In genomic region chr6:91298543-91299145, GRCh38 we compare ENCODE assay signal across 15 cellular contexts.
DNase-seq lines count a peak whose midpoint lies in the region; TF ChIP-seq lines count a peak whose summit lies in the region.
"Had no signal": no experiment of that assay in that cellular context is flagged by ENCODE, and none has a peak within 500 bp of the region (broad histone marks: within the 10 kb centered on the region; RNA-seq: fewer than 3 reads in every experiment).

No MANE protein-coding gene starts in this region.

- H3K4me3 Mint-ChIP-seq in type B pancreatic cell (no peak overlapping the region), endothelial cell (ENCODE audit: unreplicated experiment) (no peak overlapping the region)
- H3K4me3 Mint-ChIP-seq: CD4-positive, alpha-beta memory T cell had no signal

- H3K4me1 Mint-ChIP-seq in type B pancreatic cell (ENCODE audit: unreplicated experiment) (peaks cover 11% of the 10 kb centered on the region), endothelial cell (ENCODE audit: unreplicated experiment) (no peaks in the 10 kb centered on the region)
- H3K4me1 Mint-ChIP-seq: CD4-positive, alpha-beta memory T cell had no signal

- intact Hi-C loops in testis (cut with DNase I; ENCODE audit: low total_unique reads) = loop anchor here (5.0 kb wide), 1 partner anchor 151 kb away; no protein-coding TSS in a partner anchor

- H3K36me3 Mint-ChIP-seq in type B pancreatic cell (no peaks in the 10 kb centered on the region), endothelial cell (ENCODE audit: low read depth, unreplicated experiment) (no peaks in the 10 kb centered on the region)
- H3K36me3 Mint-ChIP-seq: CD4-positive, alpha-beta memory T cell had no signal

- peak overlapping the region; percentile 44 for H3K9ac ChIP-seq in HUES6 (ENCODE audit: low read length)

- WGBS in iPS DF 6.9 (ENCODE audit: insufficient coverage, insufficient read length) = no CpG with 5 or more reads among the region's 4 CpGs
- WGBS in testis, 2 donors = 60 to 72% methylated on average over 4 of the region's 4 CpGs

- H3K36me3 ChIP-seq in HUES6 (ENCODE audit: control insufficient read depth, insufficient read depth, low read length) = no peaks in the 10 kb centered on the region
- peaks cover 3% of the 10 kb centered on the region; the same call in 1 of the 2 replicates for H3K36me3 ChIP-seq in iPS DF 6.9 (ENCODE audit: control insufficient read depth, insufficient read depth, low read length)
- no peaks in the 10 kb centered on the region for H3K36me3 ChIP-seq in testis (ENCODE audit: low read depth, missing control alignments)

- H3K9me3 Mint-ChIP-seq in type B pancreatic cell (no peaks in the 10 kb centered on the region), endothelial cell (ENCODE audit: unreplicated experiment) (no peaks in the 10 kb centered on the region)

- H3K4me3 ChIP-seq in HUES6 (ENCODE audit: low read depth, low read length) (peak overlapping the region; percentile 40; the same call in 1 of the 2 replicates), iPS DF 6.9 (ENCODE audit: low read length) (no peak overlapping the region), testis (no peak overlapping the region)
- H3K4me3 ChIP-seq: K562 had no signal

- no peak for TF ChIP-seq POLR2A in testis (IDR thresholded peaks at IDR 0.05)

- peak overlapping the region; percentile 35; the same call in 1 of the 2 replicates for H3K27ac ChIP-seq in HUES6 (ENCODE audit: low read depth, low read length)
- no peak overlapping the region for H3K27ac ChIP-seq in iPS DF 6.9 (ENCODE audit: low read length)
- peak overlapping the region; percentile 63 to 76 for H3K27ac ChIP-seq in testis
- H3K27ac ChIP-seq: HL-60, RWPE1 had no signal

- peak; percentile 32 for DNase-seq in astrocyte of the hippocampus (ENCODE audit: low read depth, low spot score)
- peak; percentile 61 for DNase-seq in iPS DF 6.9 (ENCODE audit: low read depth, low spot score)
- DNase-seq in testis = no peak
- no peak for DNase-seq in type B pancreatic cell (ENCODE audit: extremely low spot score, unreplicated experiment)
- no peak for DNase-seq in endothelial cell (ENCODE audit: low spot score)
- no peak for DNase-seq in retina
- DNase-seq: CD4-positive, alpha-beta memory T cell; NCI-H1436; NCI-H2029 treated with DMSO at 0.1 percent for 48 hours; NCI-H2171 treated with DMSO at 0.1 percent for 48 hours; NCI-H446 treated with DMSO at 0.1 percent for 48 hours had no signal

- no peak for TF ChIP-seq CTCF in testis (IDR thresholded peaks at IDR 0.05)
- no peak for TF ChIP-seq CTCF in type B pancreatic cell (conservative IDR thresholded peaks at IDR 0.05)
- no peak for TF ChIP-seq CTCF in endothelial cell (IDR thresholded peaks at IDR 0.05; ENCODE audit: unreplicated experiment)

- H3K27me3 Mint-ChIP-seq in type B pancreatic cell (peaks cover 25% of the 10 kb centered on the region), endothelial cell (ENCODE audit: unreplicated experiment) (peaks cover 12% of the 10 kb centered on the region)
- H3K27me3 Mint-ChIP-seq: CD4-positive, alpha-beta memory T cell had no signal

- H3K9me3 ChIP-seq in HUES6 (ENCODE audit: control insufficient read depth, insufficient read depth, low read depth, low read length) (0 out of 2 replicates have a peak, but pooled peaks cover 2% of the 10 kb centered on the region), iPS DF 6.9 (ENCODE audit: control insufficient read depth, insufficient read depth, low read length) (no peaks in the 10 kb centered on the region), testis (no peaks in the 10 kb centered on the region)

- H3K4me1 ChIP-seq in HUES6 (ENCODE audit: control insufficient read depth, insufficient read depth, low read length) = peaks cover 19% of the 10 kb centered on the region
- H3K4me1 ChIP-seq in iPS DF 6.9 (ENCODE audit: control insufficient read depth, insufficient read depth, low read length) = peaks cover 4% of the 10 kb centered on the region; the same call in 1 of the 2 replicates
- no peaks in the 10 kb centered on the region for H3K4me1 ChIP-seq in testis

- H3K27me3 ChIP-seq in HUES6 (ENCODE audit: control insufficient read depth, insufficient read depth, low read length) = peaks cover 93% of the 10 kb centered on the region
- H3K27me3 ChIP-seq in iPS DF 6.9 (ENCODE audit: control insufficient read depth, insufficient read depth, low read length) = peaks cover 59% of the 10 kb centered on the region
- H3K27me3 ChIP-seq in testis = no peaks in the 10 kb centered on the region

- no peak overlapping the region for H3K27ac Mint-ChIP-seq in type B pancreatic cell
- H3K27ac Mint-ChIP-seq in endothelial cell (ENCODE audit: unreplicated experiment) = no peak overlapping the region
- H3K27ac Mint-ChIP-seq: CD4-positive, alpha-beta memory T cell had no signal

Comparison
In these comparisons a context has a peak if more than half of its experiments do, and no peak if none do; other contexts are left out.
1. DNase-seq: peak in astrocyte of the hippocampus (single experiment) and iPS DF 6.9 (single experiment); none in testis (single experiment), type B pancreatic cell (single experiment), endothelial cell (single experiment) and retina (single experiment).